38 cellular contexts compared by ENCODE assay signal in the genomic region with DNA sequence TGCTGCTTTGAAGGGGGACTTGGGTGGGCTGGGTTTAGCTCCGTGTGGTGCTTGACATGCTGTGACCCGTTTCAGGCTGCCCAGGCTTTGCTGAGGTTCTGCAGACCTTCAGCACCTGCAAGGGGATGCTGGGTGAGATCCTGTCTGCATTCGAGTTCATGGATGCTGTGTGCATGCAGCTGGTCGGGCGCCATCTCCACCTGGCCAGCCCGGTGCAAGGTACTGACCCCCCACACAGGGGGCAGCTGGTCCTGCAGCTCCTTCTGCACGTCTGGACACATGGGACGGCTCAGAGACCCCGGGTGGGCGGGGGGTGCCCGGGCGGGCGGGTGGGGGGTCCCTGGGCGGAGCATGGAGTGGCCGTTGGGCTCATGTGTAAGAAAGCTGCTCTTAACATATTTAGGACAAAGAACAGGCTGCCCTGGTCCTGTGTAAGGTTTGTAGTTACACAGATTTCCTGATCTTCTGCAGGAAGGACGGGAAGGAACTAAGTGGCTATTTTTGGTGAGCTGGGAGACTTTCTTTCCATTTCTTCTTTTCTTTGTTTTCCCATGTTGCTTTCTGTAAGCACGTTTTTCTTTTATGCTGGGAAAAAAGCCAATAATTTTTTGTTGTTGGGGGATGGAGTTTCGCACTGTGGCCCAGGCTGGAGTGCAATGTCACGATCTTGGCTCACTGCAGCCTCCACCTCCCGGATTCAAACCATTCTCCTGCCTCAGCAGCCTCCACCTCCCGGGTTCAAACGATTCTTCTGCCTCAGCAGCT. TPM values are rescaled to one million over a fixed set of nuclear protein-coding genes. Genes with fewer than 3 reads are reported as not detected.
"Had no signal": no experiment of that assay in that cellular context is flagged by ENCODE, and none has a peak within 500 bp of the region (broad histone marks: within the 10 kb centered on the region; RNA-seq: fewer than 3 reads in every experiment).

No MANE protein-coding gene starts in this region.

- DNase-seq: activated B cell treated with CpG ODN at 0.5 μM for 24 hours; activated CD4-positive, alpha-beta T cell treated with anti-CD3 and anti-CD28 coated beads for 1 hour; activated CD4-positive, alpha-beta T cell treated with anti-CD3 and anti-CD28 coated beads for 48 hours; activated CD4-positive, alpha-beta T cell treated with anti-CD3 and anti-CD28 coated beads, Interleukin-2, amount 50 U/mL, for 48 hours; activated CD8-positive, alpha-beta memory T cell treated with anti-CD3 and anti-CD28 coated beads, Interleukin-2, amount 50 U/mL, for 4 hours; activated CD8-positive, alpha-beta T cell treated with anti-CD3 and anti-CD28 coated beads, Interleukin-2, amount 10 ng/mL, durations not matched to agents 7 days and 5 days; activated effector memory CD4-positive, alpha-beta T cell treated with Interleukin-2 at 50 U/mL for 16 hours; activated naive CD4-positive, alpha-beta T cell treated with anti-CD3 and anti-CD28 coated beads, Interleukin-2, amount 50 U/mL, for 16 hours; activated naive CD8-positive, alpha-beta T cell treated with anti-CD3 and anti-CD28 coated beads for 36 hours; activated T-cell treated with anti-CD3 and anti-CD28 coated beads, Interleukin-2, amount 50 U/mL, for 48 hours; amniotic stem cell; aorta; brain microvascular endothelial cell; MG63; NCI-H1048; NCI-H1105 treated with DMSO at 0.1 percent for 48 hours; NCI-H1436 treated with DMSO at 0.1 percent for 48 hours; NCI-H1694 treated with DMSO at 0.1 percent for 48 hours; NCI-H2029 treated with DMSO at 0.1 percent for 48 hours; NCI-H2107; NCI-H2171; NCI-H510A; NCI-H526; NCI-H748 treated with DMSO at 0.1 percent for 48 hours; NK-92 treated with Interleukin-12 subunit alpha and Interleukin-12 subunit beta, amount 100 ng/mL, for 24 hours; PC-3; Peyer's patch; RPMI8226; SIG-M5; SW 1271; T-helper 1 cell; T-helper 2 cell; T-helper 9 cell had no signal

- H3K27me3 ChIP-seq: brain microvascular endothelial cell, MG63, Peyer's patch had no signal

- H3K4me3 Mint-ChIP-seq: activated B cell treated with CpG ODN at 0.5 μM for 24 hours; activated CD8-positive, alpha-beta T cell treated with anti-CD3 and anti-CD28 coated beads, Interleukin-2, amount 10 ng/mL, durations not matched to agents 7 days and 5 days; activated naive CD8-positive, alpha-beta T cell treated with anti-CD3 and anti-CD28 coated beads for 36 hours; central memory CD8-positive, alpha-beta T cell had no signal

- H3K27ac Mint-ChIP-seq: activated B cell treated with CpG ODN at 0.5 μM for 24 hours; activated CD8-positive, alpha-beta T cell treated with anti-CD3 and anti-CD28 coated beads, Interleukin-2, amount 10 ng/mL, durations not matched to agents 7 days and 5 days; activated naive CD8-positive, alpha-beta T cell treated with anti-CD3 and anti-CD28 coated beads for 36 hours had no signal

- ATAC-seq: activated CD8-positive, alpha-beta T cell treated with anti-CD3 and anti-CD28 coated beads, Interleukin-2, amount 10 ng/mL, durations not matched to agents 7 days and 5 days; K562; PC-3; SK-N-SH treated with all-trans-retinoic acid at 6 μM for 48 hours had no signal

- H3K9me3 Mint-ChIP-seq: activated B cell treated with CpG ODN at 0.5 μM for 24 hours; central memory CD8-positive, alpha-beta T cell had no signal

- H3K4me3 ChIP-seq: K562, MG63, Peyer's patch had no signal

- H3K4me1 Mint-ChIP-seq: activated B cell treated with CpG ODN at 0.5 μM for 24 hours; activated naive CD8-positive, alpha-beta T cell treated with anti-CD3 and anti-CD28 coated beads for 36 hours had no signal

- H3K27me3 Mint-ChIP-seq: activated B cell treated with CpG ODN at 0.5 μM for 24 hours; activated naive CD8-positive, alpha-beta T cell treated with anti-CD3 and anti-CD28 coated beads for 36 hours; central memory CD8-positive, alpha-beta T cell had no signal

- H3K4me1 ChIP-seq: Peyer's patch had no signal

- FAIRE-seq: K562 had no signal

- H3K27ac ChIP-seq: brain microvascular endothelial cell, Peyer's patch, VCaP had no signal

- H3K9me3 ChIP-seq: MG63, Peyer's patch had no signal

RNA-seq across cellular contexts. Expression of a gene that starts 26.4 kb away (rescaled TPM):
- total RNA-seq: activated B cell treated with CpG ODN at 0.5 μM for 24 hours, aorta, PC-3, SK-MEL-5 had no signal
- polyA plus RNA-seq: aorta, K562 had no signal

RNA-seq across cellular contexts. Expression of a gene that starts 58.7 kb away (rescaled TPM):
- total RNA-seq: PC-3, SK-MEL-5 had no signal
